Comparison of ENCODE assay signal across 21 cellular contexts in genomic region chr18:76474824-76475223, GRCh38. TPM values are rescaled to one million over a fixed set of nuclear protein-coding genes. Genes with fewer than 3 reads are reported as not detected.
A peak's percentile ranks its signal among the peaks of the same experiment; 100 is the strongest.
DNase-seq lines count a peak whose midpoint lies in the region; ATAC-seq, FAIRE-seq and TF ChIP-seq lines count a peak whose summit lies in the region.
"Had no signal": no experiment of that assay in that cellular context is flagged by ENCODE, and none has a peak within 500 bp of the region (broad histone marks: within the 10 kb centered on the region; RNA-seq: fewer than 3 reads in every experiment).

No MANE protein-coding gene starts in this region.

- H3K36me3 ChIP-seq in fibroblast of lung (ENCODE audit: control insufficient read depth, insufficient read depth, low read length) (no peaks in the 10 kb centered on the region), skeletal muscle satellite cell (ENCODE audit: insufficient read depth, low read length) (no peaks in the 10 kb centered on the region)
- H3K36me3 ChIP-seq: esophagus squamous epithelium, upper lobe of right lung had no signal

- peaks cover 66% of the 10 kb centered on the region for H3K79me2 ChIP-seq in fibroblast of lung (ENCODE audit: control insufficient read depth, insufficient read depth, low read length)

- H3K9me3 Mint-ChIP-seq in osteocyte (ENCODE audit: unreplicated experiment): no peaks in the 10 kb centered on the region
- H3K9me3 Mint-ChIP-seq: activated CD4-positive, alpha-beta T cell treated with anti-CD3 and anti-CD28 coated beads, Interleukin-2, amount 10 ng/mL, durations not matched to agents 24 days and 14 days; activated naive CD8-positive, alpha-beta T cell treated with anti-CD3 and anti-CD28 coated beads, Interleukin-2, amount 10 ng/mL, durations not matched to agents 7 days and 5 days; activated T-helper 1 cell treated with anti-CD3 and anti-CD28 coated beads, Interleukin-12 subunit alpha, Interleukin-12 subunit beta, Interleukin-2, Interleukin-4 antibody, amounts not matched to agents 30 ng/mL and 10 ng/mL and 1 ng/mL, durations not matched to agents 14 hours and 24 hours and 36 hours; effector memory CD8-positive, alpha-beta T cell; T-helper 2 cell treated with Interferon-gamma antibody and Interleukin-4, amounts not matched to agents 5 μg/mL and 100 μg/mL, for 36 hours had no signal

- H3K4me3 ChIP-seq in fibroblast of lung (replicated peaks in 1 of 4; ENCODE audit: control extremely low read depth in 1 of 4, insufficient read depth in 1 of 4, low read depth in 3 of 4, low read length in 4 of 4) (no peak overlapping the region), skeletal muscle satellite cell (ENCODE audit: low read length) (peak overlapping the region; percentile 58)
- H3K4me3 ChIP-seq: esophagus squamous epithelium, upper lobe of right lung had no signal

- peak; percentile 48 for ATAC-seq in HG02884 (IDR thresholded peaks at IDR 0.05; ENCODE audit: unreplicated experiment)
- ATAC-seq in GM19463 (IDR thresholded peaks at IDR 0.05; ENCODE audit: unreplicated experiment): no peak
- ATAC-seq: effector memory CD8-positive, alpha-beta T cell; HepG2; upper lobe of right lung had no signal

- no peaks in the 10 kb centered on the region for H4K20me1 ChIP-seq in fibroblast of lung (ENCODE audit: control insufficient read depth, extremely low read depth, insufficient read depth, low read length)

- no peak overlapping the region for H2AFZ ChIP-seq in fibroblast of lung (ENCODE audit: low read length)

- H3K4me1 ChIP-seq in fibroblast of lung (ENCODE audit: control insufficient read depth, extremely low read depth, insufficient read depth, low read length) (peaks cover 12% of the 10 kb centered on the region), skeletal muscle satellite cell (ENCODE audit: control insufficient read depth, insufficient read depth, low read length) (peaks cover 49% of the 10 kb centered on the region)

- H3K9ac ChIP-seq in fibroblast of lung (ENCODE audit: insufficient read depth, low read length): no peak overlapping the region
- peak overlapping the region; percentile 52 for H3K9ac ChIP-seq in skeletal muscle satellite cell (ENCODE audit: low read depth, low read length)

- H3K27ac Mint-ChIP-seq in osteocyte (ENCODE audit: unreplicated experiment): no peak overlapping the region
- H3K27ac Mint-ChIP-seq: activated CD4-positive, alpha-beta T cell treated with anti-CD3 and anti-CD28 coated beads, Interleukin-2, amount 10 ng/mL, durations not matched to agents 24 days and 14 days; activated naive CD8-positive, alpha-beta T cell treated with anti-CD3 and anti-CD28 coated beads, Interleukin-2, amount 10 ng/mL, durations not matched to agents 7 days and 5 days; activated T-helper 1 cell treated with anti-CD3 and anti-CD28 coated beads, Interleukin-12 subunit alpha, Interleukin-12 subunit beta, Interleukin-2, Interleukin-4 antibody, amounts not matched to agents 30 ng/mL and 10 ng/mL and 1 ng/mL, durations not matched to agents 14 hours and 24 hours and 36 hours; CD4-positive, CD25-positive, alpha-beta regulatory T cell; effector memory CD8-positive, alpha-beta T cell; T-helper 2 cell treated with Interferon-gamma antibody and Interleukin-4, amounts not matched to agents 5 μg/mL and 100 μg/mL, for 36 hours had no signal

- H3K36me3 Mint-ChIP-seq in osteocyte (ENCODE audit: unreplicated experiment): peaks cover 2% of the 10 kb centered on the region
- H3K36me3 Mint-ChIP-seq: activated naive CD8-positive, alpha-beta T cell treated with anti-CD3 and anti-CD28 coated beads, Interleukin-2, amount 10 ng/mL, durations not matched to agents 7 days and 5 days; CD4-positive, CD25-positive, alpha-beta regulatory T cell had no signal

- H3K27me3 ChIP-seq in fibroblast of lung (ENCODE audit: control insufficient read depth, insufficient read depth, low read length): no peaks in the 10 kb centered on the region
- no peaks in the 10 kb centered on the region for H3K27me3 ChIP-seq in skeletal muscle satellite cell (ENCODE audit: control insufficient read depth, insufficient read depth, low read length)
- H3K27me3 ChIP-seq: esophagus squamous epithelium, upper lobe of right lung had no signal

- H3K4me2 ChIP-seq in fibroblast of lung (ENCODE audit: extremely low read depth, insufficient read depth, low read length) (peak overlapping the region; percentile 29), skeletal muscle satellite cell (ENCODE audit: low read length) (peak overlapping the region; percentile 88)

- H3K9me3 ChIP-seq in fibroblast of lung (ENCODE audit: control insufficient read depth, insufficient read depth, low read depth, low read length) (no peaks in the 10 kb centered on the region), skeletal muscle satellite cell (replicated peaks; ENCODE audit: low read length) (no peaks in the 10 kb centered on the region)
- H3K9me3 ChIP-seq: esophagus squamous epithelium, upper lobe of right lung had no signal

- DNase-seq in GM18507 (ENCODE audit: extremely low spot score, insufficient read length, low read depth) (no peak), fibroblast of lung (ENCODE audit: low read depth in 2 of 2) (no peak), GM12891 (ENCODE audit: insufficient read length, low spot score) (no peak), osteocyte (ENCODE audit: extremely low spot score, unreplicated experiment) (no peak)
- DNase-seq: activated CD4-positive, alpha-beta T cell treated with anti-CD3 and anti-CD28 coated beads, Interleukin-2, amount 10 ng/mL, durations not matched to agents 24 days and 14 days; activated naive CD8-positive, alpha-beta T cell treated with anti-CD3 and anti-CD28 coated beads, Interleukin-2, amount 10 ng/mL, durations not matched to agents 7 days and 5 days; CD4-positive, CD25-positive, alpha-beta regulatory T cell; effector memory CD8-positive, alpha-beta T cell; esophagus squamous epithelium; mammary epithelial cell; NCI-H1105; NCI-H446; stimulated activated CD4-positive, alpha-beta T cell treated with anti-CD3 and anti-CD28 coated beads, Interleukin-15, amount 100 ng/mL, for 24 hours; upper lobe of right lung had no signal

- peaks cover 33% of the 10 kb centered on the region for H3K4me1 Mint-ChIP-seq in osteocyte (ENCODE audit: unreplicated experiment)

- no peak for TF ChIP-seq POLR2A in GM12891 (IDR thresholded peaks at IDR 0.05; ENCODE audit: low read depth, low read length)

- H3K27me3 Mint-ChIP-seq in osteocyte (ENCODE audit: unreplicated experiment): no peaks in the 10 kb centered on the region
- H3K27me3 Mint-ChIP-seq: activated naive CD8-positive, alpha-beta T cell treated with anti-CD3 and anti-CD28 coated beads, Interleukin-2, amount 10 ng/mL, durations not matched to agents 7 days and 5 days had no signal

- FAIRE-seq in GM18507 (lab: Jason Lieb, UNC): peak; percentile 36
- no peak for FAIRE-seq in GM12891 (lab: Jason Lieb, UNC)
- FAIRE-seq: HepG2 had no signal

- TF ChIP-seq CTCF in fibroblast of lung (conservative IDR thresholded peaks at IDR 0.05 in 1 of 2, IDR thresholded peaks at IDR 0.05 in 1 of 2; ENCODE audit: low read depth in 1 of 2, low read length in 2 of 2) (no peak), osteocyte (IDR thresholded peaks at IDR 0.05) (no peak)

- no peak overlapping the region for H3K4me3 Mint-ChIP-seq in osteocyte (ENCODE audit: unreplicated experiment)
- H3K4me3 Mint-ChIP-seq: activated CD4-positive, alpha-beta T cell treated with anti-CD3 and anti-CD28 coated beads, Interleukin-2, amount 10 ng/mL, durations not matched to agents 24 days and 14 days; activated naive CD8-positive, alpha-beta T cell treated with anti-CD3 and anti-CD28 coated beads, Interleukin-2, amount 10 ng/mL, durations not matched to agents 7 days and 5 days; activated T-helper 1 cell treated with anti-CD3 and anti-CD28 coated beads, Interleukin-12 subunit alpha, Interleukin-12 subunit beta, Interleukin-2, Interleukin-4 antibody, amounts not matched to agents 30 ng/mL and 10 ng/mL and 1 ng/mL, durations not matched to agents 14 hours and 24 hours and 36 hours; CD4-positive, CD25-positive, alpha-beta regulatory T cell; effector memory CD8-positive, alpha-beta T cell; T-helper 2 cell treated with Interferon-gamma antibody and Interleukin-4, amounts not matched to agents 5 μg/mL and 100 μg/mL, for 36 hours had no signal

- H3K27ac ChIP-seq in fibroblast of lung (ENCODE audit: insufficient read depth, low read length): no peak overlapping the region
- H3K27ac ChIP-seq: upper lobe of right lung, VCaP had no signal

TF ChIP-seq in GM12891, 5 proteins besides CTCF, POLR2A, EP300 and RAD21:
- no peak for TF ChIP-seq SPI1 (IDR thresholded peaks at IDR 0.05; ENCODE audit: low read depth, low read length)
- TF ChIP-seq POLR2AphosphoS5 (IDR thresholded peaks at IDR 0.05; ENCODE audit: low read depth, low read length): no peak
- no peak for TF ChIP-seq PAX5 (IDR thresholded peaks at IDR 0.05; ENCODE audit: insufficient read depth, low read length, severe bottlenecking)
- TF ChIP-seq POU2F2 (IDR thresholded peaks at IDR 0.05; ENCODE audit: low read depth, low read length): no peak
- TF ChIP-seq TAF1 (IDR thresholded peaks at IDR 0.05; ENCODE audit: low read depth, low read length): no peak

RNA-seq across cellular contexts. Expression of gene ZNF516, which starts 20.2 kb away (rescaled TPM):
- 28.0 and 32.7 TPM in 2 replicates for total RNA-seq in fibroblast of lung
- 7.9 and 12.0 TPM in 2 replicates for polyA plus RNA-seq in fibroblast of lung
- polyA plus RNA-seq in fibroblast of lung (2012): 12.1 and 15.4 TPM in 2 replicates
- 12.6 and 13.6 TPM in 2 replicates for polyA minus RNA-seq in fibroblast of lung (ENCODE audit: low replicate concordance)
- total RNA-seq in skeletal muscle satellite cell (2012; rRNA removed): 19.5 and 21.2 TPM in 2 replicates
- polyA plus RNA-seq in GM12891 (2012; ENCODE audit: low read depth, missing spikeins): 10.7 TPM
- total RNA-seq in osteocyte: 36.3 and 39.3 TPM in 2 replicates
